8 cellular contexts compared by ENCODE assay signal in genomic region chr4:85778809-85779124, GRCh38.
A peak's percentile ranks its signal among the peaks of the same experiment; 100 is the strongest.
DNase-seq lines count a peak whose midpoint lies in the region; ATAC-seq and TF ChIP-seq lines count a peak whose summit lies in the region.

No MANE protein-coding gene starts in this region.

- DNase-seq in GM10266 (ENCODE audit: extremely low spot score) (peak; percentile 9), SJSA1 (ENCODE audit: low read depth in 1 of 2, low spot score in 2 of 2) (peak in 1 of 2 experiments; percentile 49), lower lobe of right lung (no peak), midbrain (lab: John Stamatoyannopoulos, UW) (no peak), T-cell (no peak), SW 1271 (lab: John Stamatoyannopoulos, UW) (no peak)
- DNase-seq in effector CD4-positive, alpha-beta T cell = no peak

- H3K4me1 Mint-ChIP-seq in T-cell = no peaks in the 10 kb centered on the region

- H3K36me3 ChIP-seq in SJSA1 (no peaks in the 10 kb centered on the region), lower lobe of right lung (no peaks in the 10 kb centered on the region)

- no peak for TF ChIP-seq CTCF in GM10266 (IDR thresholded peaks at IDR 0.05; ENCODE audit: control insufficient read depth, insufficient read depth, low read depth, missing control alignments)
- TF ChIP-seq CTCF in lower lobe of right lung (IDR thresholded peaks at IDR 0.05) = no peak

- H3K4me1 ChIP-seq in SJSA1 (replicated peaks) (peaks cover 32% of the 10 kb centered on the region), lower lobe of right lung (peaks cover 11% of the 10 kb centered on the region)

- CTCF ChIA-PET in T-cell (lab: Charles Lee) = interaction anchor here in 1 of 2 donors (1.6 kb wide), 1 partner anchor 11 kb away, joined by 3 read pairs; no protein-coding TSS in a partner anchor

- H3K4me3 Mint-ChIP-seq in T-cell = no peak overlapping the region

- POLR2A ChIA-PET in T-cell (lab: Charles Lee) = no interaction called here

- H3K9me3 Mint-ChIP-seq in T-cell = peaks cover 3 to 4% (median 4%) of the 10 kb centered on the region in 3 donors

- ATAC-seq in HG02610 (IDR thresholded peaks at IDR 0.05; ENCODE audit: unreplicated experiment) = peak; percentile 74
- ATAC-seq in lower lobe of right lung = peak in 1 of 2 donors; percentile 37
- ATAC-seq in T-cell (replicated peaks in 1 of 4) = no peak

- intact Hi-C loops in lower lobe of right lung (cut with DNase I) = no loop called here

- peak overlapping the region; percentile 34 for H3K4me3 ChIP-seq in SJSA1
- peak overlapping the region; percentile 27 for H3K4me3 ChIP-seq in lower lobe of right lung

- H3K27ac ChIP-seq in SJSA1 = peak overlapping the region; percentile 45
- H3K27ac ChIP-seq in lower lobe of right lung = peak overlapping the region; percentile 19

- H3K27me3 ChIP-seq in SJSA1 (replicated peaks) (no peaks in the 10 kb centered on the region), lower lobe of right lung (ENCODE audit: low read depth) (no peaks in the 10 kb centered on the region)

- H3K36me3 Mint-ChIP-seq in T-cell = no peaks in the 10 kb centered on the region

- no peaks in the 10 kb centered on the region for H3K27me3 Mint-ChIP-seq in T-cell

- H3K9me3 ChIP-seq in SJSA1 (replicated peaks) (no peaks in the 10 kb centered on the region), lower lobe of right lung (no peaks in the 10 kb centered on the region)

- H3K27ac Mint-ChIP-seq in T-cell = no peak overlapping the region
